Comparison of ENCODE assay signal across 38 cellular contexts in genomic region chr5:170082701-170083100, GRCh38. TPM values are rescaled to one million over a fixed set of nuclear protein-coding genes. Genes with fewer than 3 reads are reported as not detected.
"Had no signal": no experiment of that assay in that cellular context is flagged by ENCODE, and none has a peak within 500 bp of the region (broad histone marks: within the 10 kb centered on the region; RNA-seq: fewer than 3 reads in every experiment).

No MANE protein-coding gene starts in this region.

- H3K9me3 Mint-ChIP-seq: activated B cell treated with CpG ODN at 0.5 μM for 24 hours; activated CD4-positive, alpha-beta memory T cell treated with anti-CD3 and anti-CD28 coated beads for 36 hours; activated CD4-positive, alpha-beta T cell treated with anti-CD3 and anti-CD28 coated beads, Interleukin-2, amount 10 ng/mL, durations not matched to agents 24 days and 14 days; activated CD8-positive, alpha-beta T cell treated with anti-CD3 and anti-CD28 coated beads for 36 hours; activated naive CD4-positive, alpha-beta T cell treated with anti-CD3 and anti-CD28 coated beads for 36 hours; activated naive CD4-positive, alpha-beta T cell treated with anti-CD3 and anti-CD28 coated beads, Interleukin-2, amount 50 U/mL, for 72 hours; activated naive CD8-positive, alpha-beta T cell treated with anti-CD3 and anti-CD28 coated beads, Interleukin-2, amount 10 ng/mL, durations not matched to agents 7 days and 5 days; activated T-cell treated with anti-CD3 and anti-CD28 coated beads, Interleukin-2, amount 50 U/mL, for 4 hours; activated T-cell treated with anti-CD3 and anti-CD28 coated beads, Interleukin-2, amount 50 U/mL, for 72 hours; activated T-helper 1 cell treated with anti-CD3 and anti-CD28 coated beads, Interleukin-12 subunit alpha, Interleukin-12 subunit beta, Interleukin-2, Interleukin-4 antibody, amounts not matched to agents 30 ng/mL and 10 ng/mL and 1 ng/mL, durations not matched to agents 14 hours and 24 hours and 36 hours; activated T-helper 17 cell treated with anti-CD3 and anti-CD28 coated beads, Interleukin-2, amount 50 U/mL, for 72 hours; central memory CD8-positive, alpha-beta T cell; T-helper 1 cell treated with Interleukin-12 subunit alpha and Interleukin-12 subunit beta and Interleukin-4 antibody, amounts not matched to agents 30 μg/mL and 1 μg/mL, for 36 hours; T-helper 2 cell treated with Interferon-gamma antibody and Interleukin-4, amounts not matched to agents 5 μg/mL and 100 μg/mL, for 36 hours had no signal

- DNase-seq: activated B cell treated with CpG ODN at 0.5 μM for 24 hours; activated CD4-positive, alpha-beta memory T cell treated with anti-CD3 and anti-CD28 coated beads for 36 hours; activated CD4-positive, alpha-beta T cell treated with anti-CD3 and anti-CD28 coated beads for 4 hours; activated CD4-positive, alpha-beta T cell treated with anti-CD3 and anti-CD28 coated beads, Interleukin-2, amount 10 ng/mL, durations not matched to agents 24 days and 14 days; activated CD4-positive, alpha-beta T cell treated with anti-CD3 and anti-CD28 coated beads, Interleukin-2, amount 50 U/mL, for 1 hour; activated CD4-positive, alpha-beta T cell treated with anti-CD3 and anti-CD28 coated beads, Interleukin-2, amount 50 U/mL, for 4 hours; activated CD4-positive, CD25-positive, alpha-beta regulatory T cell treated with anti-CD3 and anti-CD28 coated beads, Interleukin-2, amount 50 U/mL, for 72 hours; activated CD8-positive, alpha-beta memory T cell treated with anti-CD3 and anti-CD28 coated beads, Interleukin-2, amount 10 ng/mL, durations not matched to agents 7 days and 5 days; activated CD8-positive, alpha-beta T cell treated with anti-CD3 and anti-CD28 coated beads for 36 hours; activated effector memory CD4-positive, alpha-beta T cell treated with anti-CD3 and anti-CD28 coated beads, Interleukin-2, amount 50 U/mL, for 16 hours; activated gamma-delta T cell treated with Interleukin-2 at 50 U/mL for 16 hours; activated naive CD4-positive, alpha-beta T cell; activated naive CD4-positive, alpha-beta T cell treated with anti-CD3 and anti-CD28 coated beads for 36 hours; activated naive CD4-positive, alpha-beta T cell treated with anti-CD3 and anti-CD28 coated beads, Interleukin-2, amount 50 U/mL, for 16 hours; activated naive CD8-positive, alpha-beta T cell treated with anti-CD3 and anti-CD28 coated beads, Interleukin-2, amount 10 ng/mL, durations not matched to agents 7 days and 5 days; activated T-cell treated with anti-CD3 and anti-CD28 coated beads for 4 hours; activated T-cell treated with anti-CD3 and anti-CD28 coated beads, Interleukin-2, amount 50 U/mL, for 1 hour; activated T-cell treated with anti-CD3 and anti-CD28 coated beads, Interleukin-2, amount 50 U/mL, for 4 hours; activated T-cell treated with anti-CD3 and anti-CD28 coated beads, Interleukin-2, amount 50 U/mL, for 72 hours; adrenal gland; amniotic stem cell; aorta; body of pancreas; brain microvascular endothelial cell; caudate nucleus; cerebellar nuclear complex; SW 1271; T-helper 1 cell; T-helper 2 cell; T-helper 9 cell had no signal

- ATAC-seq: activated CD8-positive, alpha-beta memory T cell treated with anti-CD3 and anti-CD28 coated beads, Interleukin-2, amount 10 ng/mL, durations not matched to agents 7 days and 5 days; activated CD8-positive, alpha-beta T cell treated with anti-CD3 and anti-CD28 coated beads for 36 hours; activated naive CD4-positive, alpha-beta T cell treated with anti-CD3 and anti-CD28 coated beads, Interleukin-2, amount 50 U/mL, for 72 hours; activated T-cell treated with anti-CD3 and anti-CD28 coated beads, Interleukin-2, amount 50 U/mL, for 4 hours; activated T-cell treated with anti-CD3 and anti-CD28 coated beads, Interleukin-2, amount 50 U/mL, for 72 hours; activated T-helper 17 cell treated with anti-CD3 and anti-CD28 coated beads, Interleukin-2, amount 50 U/mL, for 72 hours; body of pancreas had no signal

- H3K4me1 Mint-ChIP-seq: activated B cell treated with CpG ODN at 0.5 μM for 24 hours; activated CD8-positive, alpha-beta memory T cell treated with anti-CD3 and anti-CD28 coated beads, Interleukin-2, amount 10 ng/mL, durations not matched to agents 7 days and 5 days; activated naive CD8-positive, alpha-beta T cell treated with anti-CD3 and anti-CD28 coated beads, Interleukin-2, amount 10 ng/mL, durations not matched to agents 7 days and 5 days; central memory CD8-positive, alpha-beta T cell had no signal

- H3K27ac Mint-ChIP-seq: activated B cell treated with CpG ODN at 0.5 μM for 24 hours; activated CD4-positive, alpha-beta memory T cell treated with anti-CD3 and anti-CD28 coated beads for 36 hours; activated CD4-positive, alpha-beta T cell treated with anti-CD3 and anti-CD28 coated beads, Interleukin-2, amount 10 ng/mL, durations not matched to agents 24 days and 14 days; activated CD8-positive, alpha-beta memory T cell treated with anti-CD3 and anti-CD28 coated beads, Interleukin-2, amount 10 ng/mL, durations not matched to agents 7 days and 5 days; activated CD8-positive, alpha-beta T cell treated with anti-CD3 and anti-CD28 coated beads for 36 hours; activated naive CD8-positive, alpha-beta T cell treated with anti-CD3 and anti-CD28 coated beads, Interleukin-2, amount 10 ng/mL, durations not matched to agents 7 days and 5 days; activated T-cell treated with anti-CD3 and anti-CD28 coated beads, Interleukin-2, amount 50 U/mL, for 72 hours; activated T-helper 1 cell treated with anti-CD3 and anti-CD28 coated beads, Interleukin-12 subunit alpha, Interleukin-12 subunit beta, Interleukin-2, Interleukin-4 antibody, amounts not matched to agents 30 ng/mL and 10 ng/mL and 1 ng/mL, durations not matched to agents 14 hours and 24 hours and 36 hours; activated T-helper 17 cell treated with anti-CD3 and anti-CD28 coated beads, Interleukin-2, amount 50 U/mL, for 72 hours; T-helper 1 cell treated with Interleukin-12 subunit alpha and Interleukin-12 subunit beta and Interleukin-4 antibody, amounts not matched to agents 30 μg/mL and 1 μg/mL, for 36 hours; T-helper 2 cell treated with Interferon-gamma antibody and Interleukin-4, amounts not matched to agents 5 μg/mL and 100 μg/mL, for 36 hours had no signal

- H3K4me3 Mint-ChIP-seq: activated B cell treated with CpG ODN at 0.5 μM for 24 hours; activated CD4-positive, alpha-beta memory T cell treated with anti-CD3 and anti-CD28 coated beads for 36 hours; activated CD4-positive, alpha-beta T cell treated with anti-CD3 and anti-CD28 coated beads, Interleukin-2, amount 10 ng/mL, durations not matched to agents 24 days and 14 days; activated CD8-positive, alpha-beta memory T cell treated with anti-CD3 and anti-CD28 coated beads, Interleukin-2, amount 10 ng/mL, durations not matched to agents 7 days and 5 days; activated CD8-positive, alpha-beta T cell treated with anti-CD3 and anti-CD28 coated beads for 36 hours; activated naive CD4-positive, alpha-beta T cell treated with anti-CD3 and anti-CD28 coated beads for 36 hours; activated naive CD8-positive, alpha-beta T cell treated with anti-CD3 and anti-CD28 coated beads, Interleukin-2, amount 10 ng/mL, durations not matched to agents 7 days and 5 days; activated T-cell treated with anti-CD3 and anti-CD28 coated beads, Interleukin-2, amount 50 U/mL, for 4 hours; activated T-cell treated with anti-CD3 and anti-CD28 coated beads, Interleukin-2, amount 50 U/mL, for 72 hours; activated T-helper 1 cell treated with anti-CD3 and anti-CD28 coated beads, Interleukin-12 subunit alpha, Interleukin-12 subunit beta, Interleukin-2, Interleukin-4 antibody, amounts not matched to agents 30 ng/mL and 10 ng/mL and 1 ng/mL, durations not matched to agents 14 hours and 24 hours and 36 hours; activated T-helper 17 cell treated with anti-CD3 and anti-CD28 coated beads, Interleukin-2, amount 50 U/mL, for 72 hours; central memory CD8-positive, alpha-beta T cell; T-helper 1 cell treated with Interleukin-12 subunit alpha and Interleukin-12 subunit beta and Interleukin-4 antibody, amounts not matched to agents 30 μg/mL and 1 μg/mL, for 36 hours; T-helper 2 cell treated with Interferon-gamma antibody and Interleukin-4, amounts not matched to agents 5 μg/mL and 100 μg/mL, for 36 hours had no signal

- H3K27me3 Mint-ChIP-seq: activated B cell treated with CpG ODN at 0.5 μM for 24 hours; activated CD4-positive, alpha-beta memory T cell treated with anti-CD3 and anti-CD28 coated beads for 36 hours; activated CD4-positive, alpha-beta T cell treated with anti-CD3 and anti-CD28 coated beads, Interleukin-2, amount 10 ng/mL, durations not matched to agents 24 days and 14 days; activated CD8-positive, alpha-beta memory T cell treated with anti-CD3 and anti-CD28 coated beads, Interleukin-2, amount 10 ng/mL, durations not matched to agents 7 days and 5 days; activated CD8-positive, alpha-beta T cell treated with anti-CD3 and anti-CD28 coated beads for 36 hours; activated naive CD8-positive, alpha-beta T cell treated with anti-CD3 and anti-CD28 coated beads, Interleukin-2, amount 10 ng/mL, durations not matched to agents 7 days and 5 days; activated T-helper 17 cell treated with anti-CD3 and anti-CD28 coated beads, Interleukin-2, amount 50 U/mL, for 72 hours; central memory CD8-positive, alpha-beta T cell had no signal

RNA-seq across cellular contexts. Expression of gene FOXI1, which starts 23.0 kb away (rescaled TPM):
- total RNA-seq: activated B cell treated with CpG ODN at 0.5 μM for 24 hours; activated CD4-positive, alpha-beta memory T cell treated with anti-CD3 and anti-CD28 coated beads for 36 hours; activated CD8-positive, alpha-beta memory T cell treated with anti-CD3 and anti-CD28 coated beads, Interleukin-2, amount 10 ng/mL, durations not matched to agents 7 days and 5 days; activated CD8-positive, alpha-beta T cell treated with anti-CD3 and anti-CD28 coated beads for 36 hours; activated naive CD4-positive, alpha-beta T cell treated with anti-CD3 and anti-CD28 coated beads for 36 hours; activated naive CD4-positive, alpha-beta T cell treated with anti-CD3 and anti-CD28 coated beads, Interleukin-2, amount 50 U/mL, for 72 hours; activated naive CD8-positive, alpha-beta T cell treated with anti-CD3 and anti-CD28 coated beads, Interleukin-2, amount 10 ng/mL, durations not matched to agents 7 days and 5 days; activated T-cell treated with anti-CD3 and anti-CD28 coated beads, Interleukin-2, amount 50 U/mL, for 4 hours; activated T-cell treated with anti-CD3 and anti-CD28 coated beads, Interleukin-2, amount 50 U/mL, for 72 hours; activated T-helper 1 cell treated with anti-CD3 and anti-CD28 coated beads, Interleukin-12 subunit alpha, Interleukin-12 subunit beta, Interleukin-2, Interleukin-4 antibody, amounts not matched to agents 30 ng/mL and 10 ng/mL and 1 ng/mL, durations not matched to agents 14 hours and 24 hours and 36 hours; activated T-helper 17 cell treated with anti-CD3 and anti-CD28 coated beads, Interleukin-2, amount 50 U/mL, for 72 hours; adrenal gland; aorta; astrocyte; body of pancreas; chondrocyte had no signal
